8 cellular contexts compared by ENCODE assay signal in the genomic region with DNA sequence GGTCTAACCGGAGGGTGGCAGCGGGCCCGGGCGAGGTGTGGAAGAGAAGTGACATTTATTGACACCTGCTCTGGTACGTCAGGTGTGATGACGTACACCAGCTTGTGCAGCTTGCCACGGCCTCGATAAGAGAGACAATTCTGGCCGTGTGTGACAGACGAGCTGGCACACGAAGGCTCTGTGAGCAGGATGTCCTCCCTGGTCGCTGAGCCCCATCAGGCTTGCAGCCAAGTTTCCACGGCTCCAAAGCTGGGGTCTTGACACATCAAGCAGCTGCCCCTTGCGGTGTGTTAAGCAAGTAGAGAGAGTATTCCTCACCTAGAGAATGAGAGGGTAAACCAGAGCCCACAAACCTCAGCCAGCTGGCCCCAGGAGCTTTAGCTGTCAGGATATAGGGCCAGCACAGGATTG. TPM values are rescaled to one million over a fixed set of nuclear protein-coding genes. Genes with fewer than 3 reads are reported as not detected.
A peak's percentile ranks its signal among the peaks of the same experiment; 100 is the strongest.
DNase-seq lines count a peak whose midpoint lies in the region; ATAC-seq and TF ChIP-seq lines count a peak whose summit lies in the region.

No MANE protein-coding gene starts in this region.

- no peaks in the 10 kb centered on the region for H3K9me2 ChIP-seq in Loucy (replicated peaks; ENCODE audit: low read depth, low read length)

- H3K4me3 ChIP-seq in Loucy (ENCODE audit: low read length, poor library complexity, severe bottlenecking) (peak overlapping the region; percentile 79), choroid plexus epithelial cell (ENCODE audit: low read depth, low read length) (peak overlapping the region; percentile 14), skeletal muscle cell (ENCODE audit: low read depth, low read length) (no peak overlapping the region)

- no peaks in the 10 kb centered on the region for H4K20me1 ChIP-seq in Loucy (ENCODE audit: insufficient read depth, low read length, poor library complexity, severe bottlenecking)

- H3K27me3 ChIP-seq in Loucy (ENCODE audit: insufficient read depth, low read length, poor library complexity, severe bottlenecking), result no peaks in the 10 kb centered on the region

- peak overlapping the region; percentile 84 for H3K9ac ChIP-seq in Loucy (ENCODE audit: low read depth, low read length, poor library complexity, severe bottlenecking)

- H2AFZ ChIP-seq in Loucy (ENCODE audit: low read length), result peak overlapping the region; percentile 22; the same call in 1 of the 2 replicates

- ATAC-seq in omental fat pad (ENCODE audit: low FRiP score) (no peak), HG02938 (IDR thresholded peaks at IDR 0.05; ENCODE audit: unreplicated experiment) (no peak), GM21381 (IDR thresholded peaks at IDR 0.05; ENCODE audit: unreplicated experiment) (no peak)

- TF ChIP-seq CTCF in Loucy (conservative IDR thresholded peaks at IDR 0.05; ENCODE audit: low read length) (peak; percentile 26; the same call in 1 of the 2 replicates), choroid plexus epithelial cell (conservative IDR thresholded peaks at IDR 0.05; ENCODE audit: low read depth, low read length) (peak; percentile 30), omental fat pad (IDR thresholded peaks at IDR 0.05) (no peak)

- peaks cover 10% of the 10 kb centered on the region; the same call in 1 of the 2 replicates for H3K79me2 ChIP-seq in Loucy (ENCODE audit: insufficient read depth, low read length)

- H3K4me2 ChIP-seq in Loucy (ENCODE audit: low read depth, low read length, poor library complexity, severe bottlenecking), result peak overlapping the region; percentile 96

- no peaks in the 10 kb centered on the region for H3K36me3 ChIP-seq in Loucy (ENCODE audit: insufficient read depth, low read length)

- intact Hi-C loops in posterior vena cava (cut with DNase I), result no loop called here

- H3F3A ChIP-seq in Loucy (ENCODE audit: low read depth), result peaks cover 15% of the 10 kb centered on the region; the same call in 1 of the 2 replicates

- H3K4me1 ChIP-seq in Loucy (ENCODE audit: insufficient read depth, low read length, poor library complexity, severe bottlenecking), result peaks cover 77% of the 10 kb centered on the region

- H3K9me3 ChIP-seq in Loucy (ENCODE audit: insufficient read depth, low read depth, low read length), result no peaks in the 10 kb centered on the region

- peak; percentile 67 to 68 for DNase-seq in activated CD4-positive, alpha-beta T cell treated with anti-CD3 and anti-CD28 coated beads for 4 hours
- DNase-seq in choroid plexus epithelial cell (ENCODE audit: low read depth), result peak; percentile 77
- peak; percentile 54 for DNase-seq in skeletal muscle cell (ENCODE audit: low read depth)
- DNase-seq in omental fat pad (ENCODE audit: low spot score), result no peak
- no peak for DNase-seq in posterior vena cava (ENCODE audit: low spot score)

RNA-seq across cellular contexts. Expression of a gene that starts 30.6 kb away (rescaled TPM):
- total RNA-seq in omental fat pad, result 10 to 100 TPM in 1 of 4 donors, 1 to 10 TPM in 1, under 1 TPM in 2; 0.19 to 10.4 (median 0.96) TPM
- under 1 TPM; 0.52 to 0.60 TPM for total RNA-seq in posterior vena cava

Comparison
In these comparisons a context has a peak if more than half of its experiments do, and no peak if none do; other contexts are left out.
1. CTCF ChIP-seq: peak in Loucy (single experiment) and choroid plexus epithelial cell (single experiment); none in omental fat pad (0 of 3).
2. DNase-seq: peak in activated CD4-positive, alpha-beta T cell treated with anti-CD3 and anti-CD28 coated beads for 4 hours (2 of 2), choroid plexus epithelial cell (single experiment) and skeletal muscle cell (single experiment); none in omental fat pad (single experiment) and posterior vena cava (single experiment).